ENCODE assay signal across 14 cellular contexts in genomic region chr4:78439328-78439727, GRCh38.
"Had no signal": no experiment of that assay in that cellular context is flagged by ENCODE, and none has a peak within 500 bp of the region (broad histone marks: within the 10 kb centered on the region; RNA-seq: fewer than 3 reads in every experiment).

No MANE protein-coding gene starts in this region.

- H3K4me3 Mint-ChIP-seq: activated naive CD4-positive, alpha-beta T cell treated with anti-CD3 and anti-CD28 coated beads, Interleukin-2, amount 10 ng/mL, durations not matched to agents 7 days and 5 days; activated T-helper 17 cell treated with anti-CD3 and anti-CD28 coated beads, Interleukin-2, amount 50 U/mL, for 72 hours; endodermal cell; neural crest cell had no signal

- ATAC-seq: activated T-helper 17 cell treated with anti-CD3 and anti-CD28 coated beads, Interleukin-2, amount 50 U/mL, for 72 hours; esophagus mucosa had no signal

- H3K36me3 ChIP-seq: left ventricle myocardium inferior, thyroid gland, uterus had no signal

- H3K4me1 Mint-ChIP-seq: activated naive CD4-positive, alpha-beta T cell treated with anti-CD3 and anti-CD28 coated beads, Interleukin-2, amount 10 ng/mL, durations not matched to agents 7 days and 5 days; activated T-helper 17 cell treated with anti-CD3 and anti-CD28 coated beads, Interleukin-2, amount 50 U/mL, for 72 hours; endodermal cell; neural crest cell had no signal

- H3K36me3 Mint-ChIP-seq: activated naive CD4-positive, alpha-beta T cell treated with anti-CD3 and anti-CD28 coated beads, Interleukin-2, amount 10 ng/mL, durations not matched to agents 7 days and 5 days had no signal

- H3K9me3 ChIP-seq: left ventricle myocardium inferior, thyroid gland, uterus had no signal

- H3K27me3 Mint-ChIP-seq: activated naive CD4-positive, alpha-beta T cell treated with anti-CD3 and anti-CD28 coated beads, Interleukin-2, amount 10 ng/mL, durations not matched to agents 7 days and 5 days; activated T-helper 17 cell treated with anti-CD3 and anti-CD28 coated beads, Interleukin-2, amount 50 U/mL, for 72 hours had no signal

- H3K9me3 Mint-ChIP-seq: activated naive CD4-positive, alpha-beta T cell treated with anti-CD3 and anti-CD28 coated beads, Interleukin-2, amount 10 ng/mL, durations not matched to agents 7 days and 5 days; activated T-helper 17 cell treated with anti-CD3 and anti-CD28 coated beads, Interleukin-2, amount 50 U/mL, for 72 hours; endodermal cell; neural crest cell had no signal

- H3K27ac Mint-ChIP-seq: activated naive CD4-positive, alpha-beta T cell treated with anti-CD3 and anti-CD28 coated beads, Interleukin-2, amount 10 ng/mL, durations not matched to agents 7 days and 5 days; activated T-helper 17 cell treated with anti-CD3 and anti-CD28 coated beads, Interleukin-2, amount 50 U/mL, for 72 hours; endodermal cell had no signal

- DNase-seq: activated CD4-positive, alpha-beta T cell treated with anti-CD3 and anti-CD28 coated beads, Interleukin-2, amount 50 U/mL, for 1 hour; activated naive CD4-positive, alpha-beta T cell treated with anti-CD3 and anti-CD28 coated beads, Interleukin-2, amount 10 ng/mL, durations not matched to agents 7 days and 5 days; activated T-cell treated with anti-CD3 and anti-CD28 coated beads for 4 hours; amniotic stem cell; endodermal cell; head of caudate nucleus; left ventricle myocardium inferior; mesenchymal stem cell; stimulated activated CD4-positive, alpha-beta T cell treated with anti-CD3 and anti-CD28 coated beads, Interleukin-15, amount 100 ng/mL, for 24 hours; thyroid gland; uterus had no signal

- H3K4me3 ChIP-seq: left ventricle myocardium inferior, thyroid gland, uterus had no signal

- H3K4me1 ChIP-seq: left ventricle myocardium inferior, thyroid gland, uterus had no signal

- H3K27me3 ChIP-seq: thyroid gland, uterus had no signal

- H3K27ac ChIP-seq: left ventricle myocardium inferior, thyroid gland, uterus had no signal
